1 cellular context compared by ENCODE assay signal in genomic region chr1:180254496-180254819, GRCh38.
TF ChIP-seq lines count a peak whose summit lies in the region.

No MANE protein-coding gene starts in this region.

TF ChIP-seq in HepG2, 621 proteins besides CTCF, POLR2A, EP300 and RAD21:
- TF ChIP-seq ZNF33B (CRISPR knock-in tag; IDR thresholded peaks at IDR 0.05) (no peak), ARNTL (CRISPR knock-in tag; IDR thresholded peaks at IDR 0.05) (no peak), ZNF275 (CRISPR knock-in tag; IDR thresholded peaks at IDR 0.05; ENCODE audit: borderline replicate concordance) (no peak), ZNF569 (CRISPR knock-in tag; IDR thresholded peaks at IDR 0.05; ENCODE audit: borderline replicate concordance) (no peak), ZNF710 (CRISPR knock-in tag; IDR thresholded peaks at IDR 0.05; ENCODE audit: borderline replicate concordance) (no peak), MAFF (IDR thresholded peaks at IDR 0.05; ENCODE audit: low read depth, low read length) (no peak), ARID5B (CRISPR knock-in tag; IDR thresholded peaks at IDR 0.05) (no peak), NR0B2 (CRISPR knock-in tag; IDR thresholded peaks at IDR 0.05) (no peak), ZNF205 (CRISPR knock-in tag; IDR thresholded peaks at IDR 0.05) (no peak), ZNF724P (CRISPR knock-in tag; IDR thresholded peaks at IDR 0.05; ENCODE audit: borderline replicate concordance) (peak; percentile 8; the same call in 1 of the 2 replicates), RXRA (CRISPR knock-in tag; IDR thresholded peaks at IDR 0.05) (peak; percentile 5; the same call in 1 of the 2 replicates), NCOA1 (CRISPR knock-in tag; IDR thresholded peaks at IDR 0.05) (no peak), RAD51 (IDR thresholded peaks at IDR 0.05; ENCODE audit: borderline replicate concordance) (no peak), ZFP82 (CRISPR knock-in tag; IDR thresholded peaks at IDR 0.05; ENCODE audit: borderline replicate concordance) (no peak), ZSCAN21 (CRISPR knock-in tag; IDR thresholded peaks at IDR 0.05; ENCODE audit: borderline replicate concordance) (no peak), KAT7 (CRISPR knock-in tag; IDR thresholded peaks at IDR 0.05; ENCODE audit: borderline replicate concordance) (0 out of 2 replicates have a peak, but pooled peaks have one; percentile 12), REL (CRISPR knock-in tag; conservative IDR thresholded peaks at IDR 0.05) (no peak), SOX13 (IDR thresholded peaks at IDR 0.05) (no peak), SOX13 (CRISPR knock-in tag; conservative IDR thresholded peaks at IDR 0.05 in 1 of 2, IDR thresholded peaks at IDR 0.05 in 1 of 2) (no peak)
